ENCODE assay signal across 3 cellular contexts in genomic region chr2:196849895-196850294, GRCh38.
TF ChIP-seq lines count a peak whose summit lies in the region.

No MANE protein-coding gene starts in this region.

TF ChIP-seq in Ishikawa, 13 proteins besides CTCF, POLR2A, EP300 and RAD21:
- TF ChIP-seq FOXM1 (IDR thresholded peaks at IDR 0.05; ENCODE audit: borderline replicate concordance, low read depth) (no peak), YY1 (IDR thresholded peaks at IDR 0.05; ENCODE audit: low read depth) (no peak), REST (IDR thresholded peaks at IDR 0.05; ENCODE audit: low read depth) (no peak), TEAD4 (IDR thresholded peaks at IDR 0.05) (no peak), USF1 (IDR thresholded peaks at IDR 0.05) (no peak), NFIC (IDR thresholded peaks at IDR 0.05) (no peak), MAX (IDR thresholded peaks at IDR 0.05) (no peak), CEBPB (IDR thresholded peaks at IDR 0.05) (no peak), TCF12 (IDR thresholded peaks at IDR 0.05; ENCODE audit: low read depth) (no peak), EGR1 (IDR thresholded peaks at IDR 0.05) (no peak), TAF1 (IDR thresholded peaks at IDR 0.05; ENCODE audit: low read depth) (no peak)
TF ChIP-seq in Ishikawa: peak in this region for 0.

TF ChIP-seq in K562, 482 proteins besides CTCF, POLR2A, EP300 and RAD21:
- TF ChIP-seq HNRNPLL (IDR thresholded peaks at IDR 0.05; ENCODE audit: low read depth, low read length, poor library complexity, severe bottlenecking) (no peak), KAT8 (IDR thresholded peaks at IDR 0.05; ENCODE audit: low read depth) (no peak), YBX1 (IDR thresholded peaks at IDR 0.05) (no peak), CEBPB (tag; IDR thresholded peaks at IDR 0.05) (no peak), ZNF507 (tag; conservative IDR thresholded peaks at IDR 0.05) (no peak), SP2 (IDR thresholded peaks at IDR 0.05; ENCODE audit: extremely low read depth, low read depth, low read length, poor library complexity, severe bottlenecking) (no peak), SMARCA4 (IDR thresholded peaks at IDR 0.05) (no peak), HOXB6 (CRISPR knock-in tag; IDR thresholded peaks at IDR 0.05; ENCODE audit: borderline replicate concordance) (no peak), ZNF282 (CRISPR knock-in tag; IDR thresholded peaks at IDR 0.05) (no peak), STAT5A (IDR thresholded peaks at IDR 0.05; ENCODE audit: borderline replicate concordance, low read length) (no peak), ZBTB5 (IDR thresholded peaks at IDR 0.05) (no peak), RERE (CRISPR knock-in tag; IDR thresholded peaks at IDR 0.05; ENCODE audit: borderline replicate concordance) (no peak), FOS (IDR thresholded peaks at IDR 0.05; ENCODE audit: extremely low read depth, insufficient read length) (no peak), PBX2 (CRISPR knock-in tag; IDR thresholded peaks at IDR 0.05; ENCODE audit: low read depth) (no peak), PBX2 (tag; conservative IDR thresholded peaks at IDR 0.05; ENCODE audit: low read depth) (no peak), ELK3 (CRISPR knock-in tag; IDR thresholded peaks at IDR 0.05) (no peak)
TF ChIP-seq in K562: peak in this region for 0.

TF ChIP-seq in HepG2, 621 proteins besides CTCF, POLR2A, EP300 and RAD21:
- TF ChIP-seq STAG1 (CRISPR knock-in tag; IDR thresholded peaks at IDR 0.05) = peak; percentile 29
- no peak for TF ChIP-seq ZBTB1 (CRISPR knock-in tag; IDR thresholded peaks at IDR 0.05; ENCODE audit: borderline replicate concordance)
